In the genomic region with DNA sequence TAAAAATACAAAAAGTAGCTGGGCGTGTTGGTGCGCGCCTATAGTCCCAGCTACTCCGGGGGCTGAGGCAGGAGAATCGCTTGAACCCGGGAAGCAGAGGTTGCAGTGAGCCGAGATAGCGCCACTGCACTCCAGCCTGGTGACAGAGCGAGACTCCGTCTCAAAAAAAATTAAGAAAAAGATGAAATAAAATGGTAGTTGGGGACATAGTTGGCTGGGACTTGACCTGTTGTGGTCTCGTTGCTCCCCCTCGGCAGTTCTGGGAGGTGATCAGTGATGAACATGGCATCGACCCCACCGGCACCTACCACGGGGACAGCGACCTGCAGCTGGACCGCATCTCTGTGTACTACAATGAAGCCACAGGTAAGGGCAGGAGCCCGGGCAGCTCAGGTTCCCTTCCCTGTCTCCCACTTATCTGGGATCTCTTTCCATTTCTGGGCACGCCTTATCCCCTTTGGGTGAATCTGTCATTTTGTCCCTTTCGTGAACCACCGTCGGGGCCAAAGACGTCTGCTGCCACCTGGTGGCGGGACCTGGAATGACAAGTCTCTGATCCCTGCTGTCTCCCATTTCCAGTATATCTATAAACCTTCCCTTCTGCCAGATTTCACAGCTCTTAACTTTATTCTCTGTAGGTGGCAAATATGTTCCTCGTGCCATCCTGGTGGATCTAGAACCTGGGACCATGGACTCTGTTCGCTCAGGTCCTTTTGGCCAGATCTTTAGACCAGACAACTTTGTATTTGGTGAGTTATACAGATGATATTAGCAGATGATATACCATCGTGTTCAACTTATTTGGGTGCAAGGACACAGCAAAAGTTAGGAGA, we compare ENCODE assay signal across 2 cellular contexts.
TF ChIP-seq lines count a peak whose summit lies in the region.

No MANE protein-coding gene starts in this region.

TF ChIP-seq in IMR-90, 13 proteins besides CTCF, POLR2A, EP300 and RAD21:
- no peak for TF ChIP-seq FOS (IDR thresholded peaks at IDR 0.05; ENCODE audit: low read depth, low read length)
- no peak; the same call in 1 of the 2 replicates for TF ChIP-seq CHD1 (IDR thresholded peaks at IDR 0.05; ENCODE audit: low read depth, low read length)
- TF ChIP-seq MAFK (IDR thresholded peaks at IDR 0.05; ENCODE audit: low read depth, low read length): no peak
- peak; percentile 81 for TF ChIP-seq MXI1 (IDR thresholded peaks at IDR 0.05; ENCODE audit: borderline replicate concordance, low read depth, low read length)
- TF ChIP-seq, protein P1, sequence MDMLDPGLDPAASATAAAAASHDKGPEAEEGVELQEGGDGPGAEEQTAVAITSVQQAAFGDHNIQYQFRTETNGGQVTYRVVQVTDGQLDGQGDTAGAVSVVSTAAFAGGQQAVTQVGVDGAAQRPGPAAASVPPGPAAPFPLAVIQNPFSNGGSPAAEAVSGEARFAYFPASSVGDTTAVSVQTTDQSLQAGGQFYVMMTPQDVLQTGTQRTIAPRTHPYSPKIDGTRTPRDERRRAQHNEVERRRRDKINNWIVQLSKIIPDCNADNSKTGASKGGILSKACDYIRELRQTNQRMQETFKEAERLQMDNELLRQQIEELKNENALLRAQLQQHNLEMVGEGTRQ (IDR thresholded peaks at IDR 0.05; ENCODE audit: low read depth, low read length): no peak
- peak; percentile 91 for TF ChIP-seq SMC3 (IDR thresholded peaks at IDR 0.05; ENCODE audit: low read depth, low read length)
- TF ChIP-seq MAZ (IDR thresholded peaks at IDR 0.05; ENCODE audit: borderline replicate concordance, low read depth, low read length): 0 out of 2 replicates have a peak, but pooled peaks have one; percentile 54
- no peak for TF ChIP-seq CEBPB (IDR thresholded peaks at IDR 0.05; ENCODE audit: low read depth, low read length)

TF ChIP-seq in PFSK-1, 5 proteins besides CTCF, POLR2A, EP300 and RAD21:
- TF ChIP-seq TAF1 (IDR thresholded peaks at IDR 0.05; ENCODE audit: borderline replicate concordance, insufficient read depth, low read length): no peak
- TF ChIP-seq, protein P2, sequence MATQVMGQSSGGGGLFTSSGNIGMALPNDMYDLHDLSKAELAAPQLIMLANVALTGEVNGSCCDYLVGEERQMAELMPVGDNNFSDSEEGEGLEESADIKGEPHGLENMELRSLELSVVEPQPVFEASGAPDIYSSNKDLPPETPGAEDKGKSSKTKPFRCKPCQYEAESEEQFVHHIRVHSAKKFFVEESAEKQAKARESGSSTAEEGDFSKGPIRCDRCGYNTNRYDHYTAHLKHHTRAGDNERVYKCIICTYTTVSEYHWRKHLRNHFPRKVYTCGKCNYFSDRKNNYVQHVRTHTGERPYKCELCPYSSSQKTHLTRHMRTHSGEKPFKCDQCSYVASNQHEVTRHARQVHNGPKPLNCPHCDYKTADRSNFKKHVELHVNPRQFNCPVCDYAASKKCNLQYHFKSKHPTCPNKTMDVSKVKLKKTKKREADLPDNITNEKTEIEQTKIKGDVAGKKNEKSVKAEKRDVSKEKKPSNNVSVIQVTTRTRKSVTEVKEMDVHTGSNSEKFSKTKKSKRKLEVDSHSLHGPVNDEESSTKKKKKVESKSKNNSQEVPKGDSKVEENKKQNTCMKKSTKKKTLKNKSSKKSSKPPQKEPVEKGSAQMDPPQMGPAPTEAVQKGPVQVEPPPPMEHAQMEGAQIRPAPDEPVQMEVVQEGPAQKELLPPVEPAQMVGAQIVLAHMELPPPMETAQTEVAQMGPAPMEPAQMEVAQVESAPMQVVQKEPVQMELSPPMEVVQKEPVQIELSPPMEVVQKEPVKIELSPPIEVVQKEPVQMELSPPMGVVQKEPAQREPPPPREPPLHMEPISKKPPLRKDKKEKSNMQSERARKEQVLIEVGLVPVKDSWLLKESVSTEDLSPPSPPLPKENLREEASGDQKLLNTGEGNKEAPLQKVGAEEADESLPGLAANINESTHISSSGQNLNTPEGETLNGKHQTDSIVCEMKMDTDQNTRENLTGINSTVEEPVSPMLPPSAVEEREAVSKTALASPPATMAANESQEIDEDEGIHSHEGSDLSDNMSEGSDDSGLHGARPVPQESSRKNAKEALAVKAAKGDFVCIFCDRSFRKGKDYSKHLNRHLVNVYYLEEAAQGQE (IDR thresholded peaks at IDR 0.05; ENCODE audit: insufficient read depth in 1 of 2, low read depth in 2 of 2, low read length in 2 of 2): 0 out of 4 replicates have a peak, but pooled peaks of 1 of the 2 experiments have one; percentile 5
- peak; percentile 51 for TF ChIP-seq POLR2AphosphoS5 (IDR thresholded peaks at IDR 0.05; ENCODE audit: low read depth, low read length)
